In genomic region chr3:183582161-183582560, GRCh38 we compare ENCODE assay signal across 29 cellular contexts. TPM values are rescaled to one million over a fixed set of nuclear protein-coding genes. Genes with fewer than 3 reads are reported as not detected.
DNase-seq lines count a peak whose midpoint lies in the region; ATAC-seq, FAIRE-seq and TF ChIP-seq lines count a peak whose summit lies in the region.
"Had no signal": no experiment of that assay in that cellular context is flagged by ENCODE, and none has a peak within 500 bp of the region (broad histone marks: within the 10 kb centered on the region; RNA-seq: fewer than 3 reads in every experiment).

No MANE protein-coding gene starts in this region.

- no peak overlapping the region for H3K4me2 ChIP-seq in HepG2 (ENCODE audit: low read depth, low read length)
- no peak overlapping the region for H3K4me2 ChIP-seq in mesendoderm (ENCODE audit: low read length)
- H3K4me2 ChIP-seq: A549, SK-N-SH had no signal

- H2BK15ac ChIP-seq in mesendoderm (replicated peaks; ENCODE audit: low read depth), result no peak overlapping the region

- H3K9me3 ChIP-seq in liver (ENCODE audit: control insufficient read depth in 4 of 4, low read length in 3 of 4), result no peaks in the 10 kb centered on the region
- H3K9me3 ChIP-seq in HepG2 (ENCODE audit: low read length), result no peaks in the 10 kb centered on the region
- H3K9me3 ChIP-seq: A549; BLaER1 treated with 17β-estradiol and CSF1 and Interleukin-3, amounts not matched to agents 10 nM and 100 nM; HAP-1; Peyer's patch; SK-N-SH had no signal

- H3K36me3 Mint-ChIP-seq in natural killer cell, result no peaks in the 10 kb centered on the region

- in situ Hi-C loops in HepG2 (cut with HindIII; ENCODE audit: extremely low pct_ligation_motif_present, low pct_unique_long_range_greater_than_20kb), result no loop called here

- H3K4me1 ChIP-seq in liver (ENCODE audit: control insufficient read depth in 4 of 4, insufficient read depth in 4 of 4, low read length in 3 of 4) (peaks cover 8 to 32% (median 30%) of the 10 kb centered on the region in 4 donors), HepG2 (ENCODE audit: insufficient read depth, low read length) (peaks cover 27% of the 10 kb centered on the region), mesendoderm (ENCODE audit: control insufficient read depth, low read depth, low read length) (peaks cover 14% of the 10 kb centered on the region)
- H3K4me1 ChIP-seq: A549 had no signal

- peaks cover 8 to 14% of the 10 kb centered on the region in 2 donors for H3K27me3 Mint-ChIP-seq in natural killer cell (ENCODE audit: low read depth in 2 of 2)
- H3K27me3 Mint-ChIP-seq: CD4-positive, alpha-beta T cell had no signal

- no peak overlapping the region for H4K8ac ChIP-seq in mesendoderm (ENCODE audit: low read depth, low read length)

- TF ChIP-seq POLR2A in HepG2 (IDR thresholded peaks at IDR 0.05; ENCODE audit: insufficient read depth in 1 of 2, low read depth in 2 of 2, low read length in 2 of 2), result no peak

- TF ChIP-seq EP300 in HepG2 (IDR thresholded peaks at IDR 0.05; ENCODE audit: low read depth in 2 of 2, low read length in 2 of 2), result no peak
- no peak for TF ChIP-seq EP300 in HepG2 (CRISPR knock-in tag; IDR thresholded peaks at IDR 0.05; ENCODE audit: borderline replicate concordance)

- WGBS in liver, result 41% methylated on average over 1 of the region's 1 CpG
- WGBS in HepG2 (ENCODE audit: low lambda C conversion rate), result 0% methylated on average over 1 of the region's 1 CpG
- no CpG with 5 or more reads among the region's 1 CpG for WGBS in mesendoderm (ENCODE audit: extremely low coverage, insufficient coverage, low lambda C conversion rate)

- H3K4me3 Mint-ChIP-seq in natural killer cell, result no peak overlapping the region
- H3K4me3 Mint-ChIP-seq: CD4-positive, alpha-beta T cell; HFFc6 had no signal

- no peak overlapping the region for H3K9ac ChIP-seq in liver (ENCODE audit: low read depth in 1 of 2, low read length in 2 of 2)
- H3K9ac ChIP-seq in HepG2 (ENCODE audit: insufficient read depth, low read depth, low read length), result no peak overlapping the region
- no peak overlapping the region for H3K9ac ChIP-seq in mesendoderm (ENCODE audit: low read length)
- H3K9ac ChIP-seq: BLaER1 treated with 17β-estradiol and CSF1 and Interleukin-3, amounts not matched to agents 10 nM and 100 nM; SK-N-SH had no signal

- peak overlapping the region; percentile 59 for H2BK5ac ChIP-seq in mesendoderm (ENCODE audit: low read length)

- DNase-seq in HepG2 (ENCODE audit: low spot score), result no peak
- no peak for DNase-seq in mesendoderm
- no peak for DNase-seq in Kasumi-1 (lab: John Stamatoyannopoulos, UW)
- DNase-seq in natural killer cell, result no peak
- DNase-seq in NCI-H82 treated with DMSO at 0.1 percent for 48 hours (lab: John Stamatoyannopoulos, UW; ENCODE audit: unreplicated experiment), result no peak
- DNase-seq: AML-193; CD4-positive, alpha-beta T cell; GOT3; HFFc6; IMR-90; KG1; NCI-H1048; NCI-H1694 treated with DMSO at 0.1 percent for 48 hours; NCI-H2081; NCI-H2227 treated with DMSO at 0.1 percent for 48 hours; NCI-H526 treated with DMSO at 0.1 percent for 48 hours; OCI-M1; Peyer's patch; SIG-M5; SK-N-SH had no signal

- no peak overlapping the region for H3K4ac ChIP-seq in mesendoderm (ENCODE audit: low read depth, low read length)

- no peaks in the 10 kb centered on the region for H3K9me3 Mint-ChIP-seq in natural killer cell
- H3K9me3 Mint-ChIP-seq: HFFc6 had no signal

- H3K18ac ChIP-seq in mesendoderm (ENCODE audit: low read length), result no peak overlapping the region

- FAIRE-seq in HepG2 (lab: Jason Lieb, UNC), result no peak
- FAIRE-seq: A549, D721Med, G401.6, HTR-8/SVneo had no signal

- H3K27ac ChIP-seq in liver (ENCODE audit: low read depth in 1 of 2, low read length in 2 of 2) (no peak overlapping the region), HepG2 (ENCODE audit: extremely low read length, insufficient read depth, low read length) (no peak overlapping the region), cingulate gyrus (ENCODE audit: low read depth, low read length) (peak overlapping the region; percentile 6), mesendoderm (ENCODE audit: low read depth, low read length) (no peak overlapping the region)
- H3K27ac ChIP-seq: A549; BLaER1 treated with 17β-estradiol and CSF1 and Interleukin-3, amounts not matched to agents 10 nM and 100 nM; Peyer's patch had no signal

- no peak overlapping the region for H3K27ac Mint-ChIP-seq in natural killer cell
- H3K27ac Mint-ChIP-seq: CD4-positive, alpha-beta T cell; HFFc6 had no signal

- H3K79me2 ChIP-seq in HepG2 (ENCODE audit: insufficient read depth, low read length) (no peaks in the 10 kb centered on the region), mesendoderm (ENCODE audit: control insufficient read depth, insufficient read depth, low read length) (no peaks in the 10 kb centered on the region)

- H2AK5ac ChIP-seq in mesendoderm (ENCODE audit: low read length), result no peak overlapping the region

- H4K5ac ChIP-seq in mesendoderm (ENCODE audit: low read length), result no peak overlapping the region

- no peak overlapping the region for H3K23ac ChIP-seq in mesendoderm (ENCODE audit: low read length)

- TF ChIP-seq CTCF in liver (IDR thresholded peaks at IDR 0.05; ENCODE audit: low read depth, low read length, missing input control), result no peak
- TF ChIP-seq CTCF in HepG2 (CRISPR knock-in tag; IDR thresholded peaks at IDR 0.05), result no peak
- TF ChIP-seq CTCF in natural killer cell (IDR thresholded peaks at IDR 0.05), result no peak

- H2AFZ ChIP-seq in HepG2 (ENCODE audit: low read length), result no peak overlapping the region

- H3K36me3 ChIP-seq in liver (ENCODE audit: control insufficient read depth in 4 of 4, insufficient read depth in 3 of 4, low read depth in 1 of 4, low read length in 3 of 4), result no peaks in the 10 kb centered on the region
- no peaks in the 10 kb centered on the region for H3K36me3 ChIP-seq in HepG2 (replicated peaks in 1 of 2; ENCODE audit: control insufficient read depth in 1 of 2, insufficient read depth in 2 of 2, low read length in 2 of 2)
- no peaks in the 10 kb centered on the region for H3K36me3 ChIP-seq in mesendoderm (ENCODE audit: control insufficient read depth, insufficient read depth, low read length)
- H3K36me3 ChIP-seq: BLaER1 treated with 17β-estradiol and CSF1 and Interleukin-3, amounts not matched to agents 10 nM and 100 nM; HAP-1; Peyer's patch had no signal

- intact Hi-C loops in HepG2 (cut with micrococcal nuclease; ENCODE audit: unreplicated experiment) (no loop called here), natural killer cell (cut with micrococcal nuclease) (no loop called here)

- POLR2A ChIA-PET in HepG2 (lab: Yijun Ruan, JAX), result no interaction called here

- TF ChIP-seq RAD21 in liver (IDR thresholded peaks at IDR 0.05) (peak in 1 of 2 donors; percentile 6), HepG2 (CRISPR knock-in tag; IDR thresholded peaks at IDR 0.05) (no peak)

- H3K27me3 ChIP-seq in liver (ENCODE audit: control insufficient read depth in 4 of 4, insufficient read depth in 4 of 4, low read length in 3 of 4), result no peaks in the 10 kb centered on the region
- no peaks in the 10 kb centered on the region for H3K27me3 ChIP-seq in HepG2 (ENCODE audit: control insufficient read depth in 1 of 2, insufficient read depth in 2 of 2, low read length in 2 of 2)
- H3K27me3 ChIP-seq in mesendoderm (ENCODE audit: insufficient read depth, low read length, poor library complexity), result no peaks in the 10 kb centered on the region
- H3K27me3 ChIP-seq: BLaER1 treated with 17β-estradiol and CSF1 and Interleukin-3, amounts not matched to agents 10 nM and 100 nM; Peyer's patch had no signal

- no peaks in the 10 kb centered on the region for H3K79me1 ChIP-seq in mesendoderm (ENCODE audit: low read length)

- H2BK120ac ChIP-seq in mesendoderm (ENCODE audit: low read depth, low read length), result no peak overlapping the region

- no TSS peak for BruUV-seq in HepG2 (replicated peaks; lab: Mats Ljungman, UMichigan)

- peak overlapping the region; percentile 50 for H3K56ac ChIP-seq in mesendoderm (ENCODE audit: low read length)

- no peaks in the 10 kb centered on the region for H4K20me1 ChIP-seq in HepG2 (ENCODE audit: insufficient read depth, low read length)
- H4K20me1 ChIP-seq: BLaER1 treated with 17β-estradiol and CSF1 and Interleukin-3, amounts not matched to agents 10 nM and 100 nM had no signal

- ATAC-seq in HepG2 (no peak), natural killer cell (no peak)
- ATAC-seq: A549 had no signal

- H3K4me3 ChIP-seq in liver (ENCODE audit: low read depth in 1 of 3, low read length in 3 of 3), result no peak overlapping the region
- no peak overlapping the region for H3K4me3 ChIP-seq in HepG2 (replicated peaks in 1 of 3; ENCODE audit: insufficient read depth in 1 of 3, low read depth in 2 of 3, low read length in 3 of 3)
- H3K4me3 ChIP-seq in mesendoderm (ENCODE audit: low read length), result no peak overlapping the region
- H3K4me3 ChIP-seq: A549; BLaER1 treated with 17β-estradiol and CSF1 and Interleukin-3, amounts not matched to agents 10 nM and 100 nM; HAP-1; Peyer's patch had no signal

- CTCF ChIA-PET in HepG2 (lab: Yijun Ruan, JAX; ENCODE audit: low intra/inter-chr PET ratio, low total read pairs), result no interaction called here

- H3K4me1 Mint-ChIP-seq in natural killer cell, result peaks cover 10 to 11% of the 10 kb centered on the region in 2 donors

RNA-seq across cellular contexts. Expression of gene KLHL6, which starts 26.7 kb away (rescaled TPM):
- total RNA-seq in liver (1 to 10 TPM; 1.6 to 3.8 TPM), HepG2 (2016; rRNA removed; fragmentation: Illumina TruSeq; extraction: Trizol) (not detected in 2 replicates), natural killer cell (10 to 100 TPM; 10.9 to 17.3 (median 13.6) TPM)
- polyA plus RNA-seq in liver (under 1 TPM; 0.42 to 0.44 TPM), HepG2 (2011; rRNA removed) (not detected in 2 replicates)
- total RNA-seq in HepG2 (2016; cell fraction: cytosol; rRNA removed; fragmentation: Illumina TruSeq; extraction: Trizol; ENCODE audit: low read depth), result not detected in 2 replicates
- total RNA-seq in HepG2 (2016; cell fraction: insoluble cytoplasmic fraction; rRNA removed; fragmentation: Illumina TruSeq; extraction: Trizol), result not detected in 2 replicates
- not detected in 2 replicates for total RNA-seq in HepG2 (2016; cell fraction: membrane; rRNA removed; fragmentation: Illumina TruSeq; extraction: Trizol)
- not detected in 2 replicates for total RNA-seq in HepG2 (2016; cell fraction: nucleus; rRNA removed; fragmentation: Illumina TruSeq; extraction: Trizol)
- polyA plus RNA-seq in HepG2 (2011; cell fraction: cytosol; rRNA removed), result 0.03 TPM in 1 of 2 replicates, not detected in the other
- 0.05 TPM in 1 of 2 replicates, not detected in the other for polyA plus RNA-seq in HepG2 (2011; cell fraction: nucleus; rRNA removed)
- polyA plus RNA-seq in HepG2 (2012), result 0.04 and 0.07 TPM in 2 replicates
- polyA plus RNA-seq in HepG2 (2016; cell fraction: cytosol; fragmentation: Illumina TruSeq; extraction: Trizol; ENCODE audit: low read depth), result not detected in 2 replicates
- not detected in 2 replicates for polyA plus RNA-seq in HepG2 (2016; cell fraction: insoluble cytoplasmic fraction; fragmentation: Illumina TruSeq; extraction: Trizol; ENCODE audit: low read depth)
- polyA plus RNA-seq in HepG2 (2016; cell fraction: membrane; fragmentation: Illumina TruSeq; extraction: Trizol; ENCODE audit: low read depth), result not detected in 2 replicates
- not detected in 2 replicates for polyA plus RNA-seq in HepG2 (2016; cell fraction: nucleus; fragmentation: Illumina TruSeq; extraction: Trizol; ENCODE audit: insufficient read depth, low read depth)
- polyA minus RNA-seq in HepG2 (2011; rRNA and poly(A)+ RNA removed; ENCODE audit: low replicate concordance), result 0.33 TPM in 1 of 2 replicates, not detected in the other
- not detected in 2 replicates for polyA minus RNA-seq in HepG2 (2011; cell fraction: cytosol; rRNA and poly(A)+ RNA removed)
- not detected in 2 replicates for polyA minus RNA-seq in HepG2 (2011; cell fraction: nucleus; rRNA and poly(A)+ RNA removed)
- 0.08 TPM for polyA plus RNA-seq in mesendoderm (2013, experiment 1 of 2)
- 0.06 TPM for polyA plus RNA-seq in mesendoderm (2013, experiment 2 of 2)
- total RNA-seq: HFFc6, IMR-90, NCI-H460 had no signal
- polyA plus RNA-seq: A549, IMR-90, SK-N-SH had no signal

RNA-seq across cellular contexts. Expression of gene KLHL24, which starts 53.3 kb away (rescaled TPM):
- 10 to 100 TPM; 20.6 to 81.8 TPM for total RNA-seq in liver
- polyA plus RNA-seq in liver, result 10 to 100 TPM in 1 of 2 donors, 1 to 10 TPM in 1; 6.4 to 16.2 TPM
- 6.9 and 9.7 TPM in 2 replicates for total RNA-seq in HepG2 (2016; rRNA removed; fragmentation: Illumina TruSeq; extraction: Trizol)
- total RNA-seq in HepG2 (2016; cell fraction: cytosol; rRNA removed; fragmentation: Illumina TruSeq; extraction: Trizol; ENCODE audit: low read depth), result 11.6 and 15.1 TPM in 2 replicates
- total RNA-seq in HepG2 (2016; cell fraction: insoluble cytoplasmic fraction; rRNA removed; fragmentation: Illumina TruSeq; extraction: Trizol), result 8.5 and 8.6 TPM in 2 replicates
- 9.2 and 10.3 TPM in 2 replicates for total RNA-seq in HepG2 (2016; cell fraction: membrane; rRNA removed; fragmentation: Illumina TruSeq; extraction: Trizol)
- total RNA-seq in HepG2 (2016; cell fraction: nucleus; rRNA removed; fragmentation: Illumina TruSeq; extraction: Trizol), result 5.4 and 6.2 TPM in 2 replicates
- polyA plus RNA-seq in HepG2 (2011; rRNA removed), result 10.6 and 15.7 TPM in 2 replicates
- 8.3 and 9.8 TPM in 2 replicates for polyA plus RNA-seq in HepG2 (2011; cell fraction: cytosol; rRNA removed)
- polyA plus RNA-seq in HepG2 (2011; cell fraction: nucleus; rRNA removed), result 9.9 and 12.1 TPM in 2 replicates
- 13.0 and 13.1 TPM in 2 replicates for polyA plus RNA-seq in HepG2 (2012)
- 0.10 and 0.40 TPM in 2 replicates for polyA plus RNA-seq in HepG2 (2016; cell fraction: cytosol; fragmentation: Illumina TruSeq; extraction: Trizol; ENCODE audit: low read depth)
- polyA plus RNA-seq in HepG2 (2016; cell fraction: insoluble cytoplasmic fraction; fragmentation: Illumina TruSeq; extraction: Trizol; ENCODE audit: low read depth), result 2.8 and 3.4 TPM in 2 replicates
- polyA plus RNA-seq in HepG2 (2016; cell fraction: membrane; fragmentation: Illumina TruSeq; extraction: Trizol; ENCODE audit: low read depth), result 0.24 and 0.30 TPM in 2 replicates
- 3.4 and 3.9 TPM in 2 replicates for polyA plus RNA-seq in HepG2 (2016; cell fraction: nucleus; fragmentation: Illumina TruSeq; extraction: Trizol; ENCODE audit: insufficient read depth, low read depth)
- polyA minus RNA-seq in HepG2 (2011; rRNA and poly(A)+ RNA removed; ENCODE audit: low replicate concordance), result 23.4 and 23.9 TPM in 2 replicates
- 43.8 and 44.7 TPM in 2 replicates for polyA minus RNA-seq in HepG2 (2011; cell fraction: cytosol; rRNA and poly(A)+ RNA removed)
- 41.3 and 48.2 TPM in 2 replicates for polyA minus RNA-seq in HepG2 (2011; cell fraction: nucleus; rRNA and poly(A)+ RNA removed)
- polyA plus RNA-seq in mesendoderm (2013, experiment 1 of 2), result 6.1 TPM
- polyA plus RNA-seq in mesendoderm (2013, experiment 2 of 2), result 5.2 TPM
- total RNA-seq in natural killer cell, result 100 to 1,000 TPM; 140 to 189 (median 177) TPM
